In genomic region chr1:27077968-27078367, GRCh38 we compare ENCODE assay signal across 10 cellular contexts.
"Had no signal": no experiment of that assay in that cellular context is flagged by ENCODE, and none has a peak within 500 bp of the region (broad histone marks: within the 10 kb centered on the region; RNA-seq: fewer than 3 reads in every experiment).

No MANE protein-coding gene starts in this region.

- DNase-seq: H9, HCEC 1CT, HFFc6, IMR-90, KBM-7 had no signal

- H3K4me3 ChIP-seq: GM23338 had no signal

- FAIRE-seq: H1, H54, HTR-8/SVneo had no signal

- H3K9ac ChIP-seq: KMS-11 had no signal

- H3K27ac ChIP-seq: KMS-11 had no signal

- H2AFZ ChIP-seq: GM23338 had no signal

- ATAC-seq: GM23338 had no signal

- H3K4me2 ChIP-seq: GM23338, KMS-11 had no signal
